In the genomic region with DNA sequence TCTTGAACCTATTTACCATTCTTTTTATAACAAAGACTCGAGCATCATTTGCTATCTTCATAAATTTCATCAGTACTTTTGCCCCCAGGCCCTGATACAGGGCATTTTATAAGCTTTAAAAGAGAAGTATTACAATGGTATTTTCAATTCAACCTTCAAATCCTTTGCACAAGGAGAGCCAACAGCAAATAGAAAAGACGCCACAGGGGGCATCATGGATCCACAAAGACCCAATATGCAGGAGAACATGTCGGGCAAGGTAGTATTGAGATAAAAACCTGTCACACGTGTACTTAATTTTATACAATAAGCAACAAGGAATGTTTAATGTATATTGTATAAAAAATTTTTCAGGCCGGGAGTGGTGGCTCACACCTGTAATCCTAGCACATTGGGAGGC, we compare ENCODE assay signal across 1 cellular context.
TF ChIP-seq lines count a peak whose summit lies in the region.

No MANE protein-coding gene starts in this region.

TF ChIP-seq in HCT116, 20 proteins besides CTCF, POLR2A, EP300 and RAD21 (continued from another document):
- TF ChIP-seq, protein P1, sequence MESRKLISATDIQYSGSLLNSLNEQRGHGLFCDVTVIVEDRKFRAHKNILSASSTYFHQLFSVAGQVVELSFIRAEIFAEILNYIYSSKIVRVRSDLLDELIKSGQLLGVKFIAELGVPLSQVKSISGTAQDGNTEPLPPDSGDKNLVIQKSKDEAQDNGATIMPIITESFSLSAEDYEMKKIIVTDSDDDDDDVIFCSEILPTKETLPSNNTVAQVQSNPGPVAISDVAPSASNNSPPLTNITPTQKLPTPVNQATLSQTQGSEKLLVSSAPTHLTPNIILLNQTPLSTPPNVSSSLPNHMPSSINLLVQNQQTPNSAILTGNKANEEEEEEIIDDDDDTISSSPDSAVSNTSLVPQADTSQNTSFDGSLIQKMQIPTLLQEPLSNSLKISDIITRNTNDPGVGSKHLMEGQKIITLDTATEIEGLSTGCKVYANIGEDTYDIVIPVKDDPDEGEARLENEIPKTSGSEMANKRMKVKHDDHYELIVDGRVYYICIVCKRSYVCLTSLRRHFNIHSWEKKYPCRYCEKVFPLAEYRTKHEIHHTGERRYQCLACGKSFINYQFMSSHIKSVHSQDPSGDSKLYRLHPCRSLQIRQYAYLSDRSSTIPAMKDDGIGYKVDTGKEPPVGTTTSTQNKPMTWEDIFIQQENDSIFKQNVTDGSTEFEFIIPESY (IDR thresholded peaks at IDR 0.05; ENCODE audit: extremely low read depth, insufficient replicate concordance, low read length): no peak
- no peak for TF ChIP-seq SRF (IDR thresholded peaks at IDR 0.05; ENCODE audit: low read depth)
TF ChIP-seq in HCT116: peak in this region for 0.
